Comparison of ENCODE assay signal across 1 cellular context in genomic region chr9:60969988-60970668, GRCh38. TPM values are rescaled to one million over a fixed set of nuclear protein-coding genes. Genes with fewer than 3 reads are reported as not detected.
"Had no signal": no experiment of that assay in that cellular context is flagged by ENCODE, and none has a peak within 500 bp of the region (broad histone marks: within the 10 kb centered on the region; RNA-seq: fewer than 3 reads in every experiment).

No MANE protein-coding gene starts in this region.

RNA-seq across cellular contexts. Expression of gene SPATA31A5, which starts 55.9 kb away (rescaled TPM):
- total RNA-seq: GM12878 had no signal
